40 cellular contexts compared by ENCODE assay signal in the genomic region with DNA sequence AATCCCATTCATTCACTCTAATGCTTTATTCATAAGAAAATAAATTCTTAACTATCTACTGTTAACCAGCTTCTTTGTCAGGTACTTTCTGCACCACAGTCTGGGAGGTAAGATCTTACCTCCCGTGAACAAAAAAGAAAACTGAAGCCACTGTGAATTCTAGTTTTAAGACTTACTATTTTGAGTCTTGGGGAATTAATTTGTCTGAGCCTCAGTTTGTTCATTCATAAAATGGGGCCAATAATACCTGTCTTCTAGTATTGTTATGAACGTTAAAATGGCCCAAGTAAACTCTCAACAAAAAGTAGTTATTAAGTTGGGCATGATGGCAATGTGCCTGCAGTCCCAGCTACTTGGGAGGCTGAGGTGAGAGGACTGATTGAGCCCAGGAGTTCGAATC.
"Had no signal": no experiment of that assay in that cellular context is flagged by ENCODE, and none has a peak within 500 bp of the region (broad histone marks: within the 10 kb centered on the region; RNA-seq: fewer than 3 reads in every experiment).

No MANE protein-coding gene starts in this region.

- H3K27ac Mint-ChIP-seq: activated naive CD4-positive, alpha-beta T cell treated with anti-CD3 and anti-CD28 coated beads for 36 hours; activated naive CD4-positive, alpha-beta T cell treated with anti-CD3 and anti-CD28 coated beads, Interleukin-2, amount 10 ng/mL, durations not matched to agents 7 days and 5 days; activated naive CD4-positive, alpha-beta T cell treated with anti-CD3 and anti-CD28 coated beads, Interleukin-2, amount 50 U/mL, for 24 hours; activated naive CD4-positive, alpha-beta T cell treated with anti-CD3 and anti-CD28 coated beads, Interleukin-2, amount 50 U/mL, for 72 hours; activated naive CD8-positive, alpha-beta T cell; activated naive CD8-positive, alpha-beta T cell treated with anti-CD3 and anti-CD28 coated beads for 36 hours; activated naive CD8-positive, alpha-beta T cell treated with anti-CD3 and anti-CD28 coated beads, Interleukin-2, amount 10 ng/mL, durations not matched to agents 7 days and 5 days; activated naive CD8-positive, alpha-beta T cell treated with anti-CD3 and anti-CD28 coated beads, Interleukin-2, amount 50 U/mL, for 24 hours; activated T-cell treated with anti-CD3 and anti-CD28 coated beads, Interleukin-2, amount 50 U/mL, for 24 hours; activated T-cell treated with anti-CD3 and anti-CD28 coated beads, Interleukin-2, amount 50 U/mL, for 72 hours; activated T-helper 1 cell treated with anti-CD3 and anti-CD28 coated beads, Interleukin-12 subunit alpha, Interleukin-12 subunit beta, Interleukin-2, Interleukin-4 antibody, amounts not matched to agents 30 ng/mL and 10 ng/mL and 1 ng/mL, durations not matched to agents 14 hours and 24 hours and 36 hours; activated T-helper 17 cell treated with anti-CD3 and anti-CD28 coated beads, Interleukin-2, amount 50 U/mL, for 72 hours; activated T-helper 2 cell treated with anti-CD3 and anti-CD28 coated beads, Interferon-gamma antibody, Interleukin-2, Interleukin-4, amounts not matched to agents 10 μg/mL and 5 μg/mL and 100 μg/mL, durations not matched to agents 14 hours and 24 hours and 36 hours; brain had no signal

- FAIRE-seq: astrocyte, bronchial epithelial cell had no signal

- H3K27me3 Mint-ChIP-seq: activated naive CD4-positive, alpha-beta T cell treated with anti-CD3 and anti-CD28 coated beads, Interleukin-2, amount 10 ng/mL, durations not matched to agents 7 days and 5 days; activated naive CD4-positive, alpha-beta T cell treated with anti-CD3 and anti-CD28 coated beads, Interleukin-2, amount 50 U/mL, for 24 hours; activated naive CD8-positive, alpha-beta T cell; activated naive CD8-positive, alpha-beta T cell treated with anti-CD3 and anti-CD28 coated beads for 36 hours; activated naive CD8-positive, alpha-beta T cell treated with anti-CD3 and anti-CD28 coated beads, Interleukin-2, amount 10 ng/mL, durations not matched to agents 7 days and 5 days; activated naive CD8-positive, alpha-beta T cell treated with anti-CD3 and anti-CD28 coated beads, Interleukin-2, amount 50 U/mL, for 24 hours; activated T-cell treated with anti-CD3 and anti-CD28 coated beads, Interleukin-2, amount 50 U/mL, for 24 hours; activated T-helper 17 cell treated with anti-CD3 and anti-CD28 coated beads, Interleukin-2, amount 50 U/mL, for 72 hours; brain; central memory CD8-positive, alpha-beta T cell had no signal

- H3K36me3 Mint-ChIP-seq: activated naive CD4-positive, alpha-beta T cell treated with anti-CD3 and anti-CD28 coated beads, Interleukin-2, amount 50 U/mL, for 72 hours had no signal

- H3K36me3 ChIP-seq: adrenal gland, brain microvascular endothelial cell, breast epithelium, cardiac muscle cell had no signal

- H3K27ac ChIP-seq: adrenal gland, ascending aorta, body of pancreas, brain microvascular endothelial cell, breast epithelium, cardiac muscle cell had no signal

- H3K4me1 Mint-ChIP-seq: activated naive CD4-positive, alpha-beta T cell treated with anti-CD3 and anti-CD28 coated beads, Interleukin-2, amount 10 ng/mL, durations not matched to agents 7 days and 5 days; activated naive CD8-positive, alpha-beta T cell treated with anti-CD3 and anti-CD28 coated beads, Interleukin-2, amount 10 ng/mL, durations not matched to agents 7 days and 5 days; activated T-helper 17 cell treated with anti-CD3 and anti-CD28 coated beads, Interleukin-2, amount 50 U/mL, for 72 hours; central memory CD8-positive, alpha-beta T cell had no signal

- DNase-seq: activated effector memory CD4-positive, alpha-beta T cell treated with anti-CD3 and anti-CD28 coated beads, Interleukin-2, amount 50 U/mL, for 16 hours; activated effector memory CD4-positive, alpha-beta T cell treated with Interleukin-2 at 50 U/mL for 16 hours; activated gamma-delta T cell; activated gamma-delta T cell treated with Interleukin-2 at 50 U/mL for 16 hours; activated naive CD4-positive, alpha-beta T cell; activated naive CD4-positive, alpha-beta T cell treated with anti-CD3 and anti-CD28 coated beads for 36 hours; activated naive CD4-positive, alpha-beta T cell treated with anti-CD3 and anti-CD28 coated beads, Interleukin-2, amount 10 ng/mL, durations not matched to agents 7 days and 5 days; activated naive CD4-positive, alpha-beta T cell treated with anti-CD3 and anti-CD28 coated beads, Interleukin-2, amount 50 U/mL, for 16 hours; activated naive CD4-positive, alpha-beta T cell treated with Interleukin-2 at 50 U/mL for 16 hours; activated naive CD8-positive, alpha-beta T cell treated with anti-CD3 and anti-CD28 coated beads for 36 hours; activated naive CD8-positive, alpha-beta T cell treated with anti-CD3 and anti-CD28 coated beads, Interleukin-2, amount 10 ng/mL, durations not matched to agents 7 days and 5 days; activated naive CD8-positive, alpha-beta T cell treated with anti-CD3 and anti-CD28 coated beads, Interleukin-2, amount 50 U/mL, for 24 hours; activated T-cell treated with anti-CD3 and anti-CD28 coated beads, Interleukin-2, amount 50 U/mL, for 1 hour; activated T-cell treated with anti-CD3 and anti-CD28 coated beads, Interleukin-2, amount 50 U/mL, for 24 hours; activated T-cell treated with anti-CD3 and anti-CD28 coated beads, Interleukin-2, amount 50 U/mL, for 4 hours; activated T-cell treated with anti-CD3 and anti-CD28 coated beads, Interleukin-2, amount 50 U/mL, for 48 hours; activated T-cell treated with anti-CD3 and anti-CD28 coated beads, Interleukin-2, amount 50 U/mL, for 72 hours; adrenal gland; amniotic stem cell; amygdala; anterior cingulate cortex; aorta; body of pancreas; brain microvascular endothelial cell; caudate nucleus; central memory CD4-positive, alpha-beta T cell; cerebellar nuclear complex had no signal

- H3K4me3 Mint-ChIP-seq: activated naive CD4-positive, alpha-beta T cell treated with anti-CD3 and anti-CD28 coated beads for 36 hours; activated naive CD4-positive, alpha-beta T cell treated with anti-CD3 and anti-CD28 coated beads, Interleukin-2, amount 10 ng/mL, durations not matched to agents 7 days and 5 days; activated naive CD4-positive, alpha-beta T cell treated with anti-CD3 and anti-CD28 coated beads, Interleukin-2, amount 50 U/mL, for 24 hours; activated naive CD8-positive, alpha-beta T cell; activated naive CD8-positive, alpha-beta T cell treated with anti-CD3 and anti-CD28 coated beads for 36 hours; activated naive CD8-positive, alpha-beta T cell treated with anti-CD3 and anti-CD28 coated beads, Interleukin-2, amount 10 ng/mL, durations not matched to agents 7 days and 5 days; activated naive CD8-positive, alpha-beta T cell treated with anti-CD3 and anti-CD28 coated beads, Interleukin-2, amount 50 U/mL, for 24 hours; activated T-cell treated with anti-CD3 and anti-CD28 coated beads, Interleukin-2, amount 50 U/mL, for 24 hours; activated T-cell treated with anti-CD3 and anti-CD28 coated beads, Interleukin-2, amount 50 U/mL, for 4 hours; activated T-cell treated with anti-CD3 and anti-CD28 coated beads, Interleukin-2, amount 50 U/mL, for 72 hours; activated T-helper 1 cell treated with anti-CD3 and anti-CD28 coated beads, Interleukin-12 subunit alpha, Interleukin-12 subunit beta, Interleukin-2, Interleukin-4 antibody, amounts not matched to agents 30 ng/mL and 10 ng/mL and 1 ng/mL, durations not matched to agents 14 hours and 24 hours and 36 hours; activated T-helper 17 cell treated with anti-CD3 and anti-CD28 coated beads, Interleukin-2, amount 50 U/mL, for 72 hours; brain; central memory CD8-positive, alpha-beta T cell had no signal

- H3K9me3 ChIP-seq: adrenal gland, ascending aorta, body of pancreas, breast epithelium had no signal

- H3K4me3 ChIP-seq: adrenal gland, ascending aorta, body of pancreas, breast epithelium, cardiac muscle cell had no signal

- H3K4me1 ChIP-seq: adrenal gland, ascending aorta, body of pancreas, breast epithelium had no signal

- ATAC-seq: activated naive CD4-positive, alpha-beta T cell treated with anti-CD3 and anti-CD28 coated beads, Interleukin-2, amount 50 U/mL, for 72 hours; activated naive CD8-positive, alpha-beta T cell treated with anti-CD3 and anti-CD28 coated beads, Interleukin-2, amount 50 U/mL, for 24 hours; activated T-cell treated with anti-CD3 and anti-CD28 coated beads, Interleukin-2, amount 50 U/mL, for 4 hours; activated T-cell treated with anti-CD3 and anti-CD28 coated beads, Interleukin-2, amount 50 U/mL, for 72 hours; activated T-helper 17 cell treated with anti-CD3 and anti-CD28 coated beads, Interleukin-2, amount 50 U/mL, for 72 hours; body of pancreas had no signal

- H3K27me3 ChIP-seq: adrenal gland, ascending aorta, body of pancreas, brain microvascular endothelial cell, breast epithelium, cardiac muscle cell had no signal
